ENCODE assay signal across 1 cellular context in genomic region chr17:81221371-81221841, GRCh38.
TF ChIP-seq lines count a peak whose summit lies in the region.

No MANE protein-coding gene starts in this region.

TF ChIP-seq in K562, 482 proteins besides CTCF, POLR2A, EP300 and RAD21:
- TF ChIP-seq POLR2AphosphoS5 (IDR thresholded peaks at IDR 0.05; ENCODE audit: control insufficient read depth, insufficient read depth, low read depth, low read length) (no peak), ZFP1 (CRISPR knock-in tag; IDR thresholded peaks at IDR 0.05) (no peak), FOXA3 (CRISPR knock-in tag; conservative IDR thresholded peaks at IDR 0.05 in 1 of 2, IDR thresholded peaks at IDR 0.05 in 1 of 2) (peak in 1 of 2 experiments; percentile 22; a peak in 1 of 4 replicates)
